ENCODE assay signal across 19 cellular contexts in the genomic region with DNA sequence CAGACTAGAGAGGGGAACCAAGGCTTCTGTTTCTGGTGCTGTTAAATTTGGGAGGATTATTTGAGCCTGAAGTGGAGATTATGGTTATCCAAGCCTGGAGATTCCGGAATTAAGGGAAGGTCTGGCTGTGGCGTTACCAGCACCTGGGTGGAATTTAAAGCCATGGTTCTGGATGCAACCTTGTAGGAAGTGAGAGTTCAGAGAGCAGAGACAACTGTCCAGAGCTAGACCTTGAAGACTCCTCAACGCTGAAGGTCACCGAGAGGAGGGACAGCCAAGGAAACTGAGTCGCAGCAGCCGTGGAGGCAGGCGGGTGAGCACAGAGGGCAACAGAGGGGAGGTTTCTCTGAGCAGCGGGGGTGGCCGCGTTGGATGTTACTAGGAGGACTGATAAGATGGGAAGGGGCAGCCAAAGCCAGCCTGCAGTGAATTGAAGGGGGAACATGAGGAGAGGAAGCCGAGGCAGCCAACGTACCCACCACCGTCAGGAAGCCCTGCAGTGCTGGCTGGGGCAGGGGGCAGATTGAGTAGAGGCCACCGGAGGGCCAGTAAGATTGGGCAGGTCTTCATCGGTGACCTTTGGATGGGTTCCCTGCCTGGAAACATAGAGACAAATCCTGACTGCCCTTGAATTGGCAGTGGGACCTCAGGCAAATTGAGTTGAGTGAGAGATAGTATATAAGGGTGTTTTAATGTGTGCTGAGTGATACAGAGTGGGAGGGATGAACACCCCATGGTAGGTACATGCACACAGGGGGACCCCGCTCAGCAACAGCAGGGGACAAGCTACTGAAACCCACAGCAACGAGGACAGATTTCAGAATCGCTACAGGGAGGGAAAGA.
DNase-seq lines count a peak whose midpoint lies in the region; ATAC-seq and TF ChIP-seq lines count a peak whose summit lies in the region.
"Had no signal": no experiment of that assay in that cellular context is flagged by ENCODE, and none has a peak within 500 bp of the region (broad histone marks: within the 10 kb centered on the region; RNA-seq: fewer than 3 reads in every experiment).

No MANE protein-coding gene starts in this region.

- no peak for TF ChIP-seq CTCF in liver (IDR thresholded peaks at IDR 0.05; ENCODE audit: low read depth, low read length, missing input control)
- TF ChIP-seq CTCF in type B pancreatic cell (conservative IDR thresholded peaks at IDR 0.05), result no peak
- no peak for TF ChIP-seq CTCF in mesothelial cell of epicardium (IDR thresholded peaks at IDR 0.05; ENCODE audit: unreplicated experiment)
- TF ChIP-seq CTCF in dorsolateral prefrontal cortex (IDR thresholded peaks at IDR 0.05 in 54 of 56, conservative IDR thresholded peaks at IDR 0.05 in 2 of 56; ENCODE audit: low read depth in 1 of 56, partially characterized antibody in 56 of 56), result no peak

- H3K4me3 ChIP-seq in liver (ENCODE audit: low read depth in 1 of 3, low read length in 3 of 3), result peak overlapping the region in 1 of 3 donors; percentile 7
- no peak overlapping the region for H3K4me3 ChIP-seq in dorsolateral prefrontal cortex
- H3K4me3 ChIP-seq: K562 had no signal

- H3K9me3 ChIP-seq in T-helper 17 cell (ENCODE audit: control insufficient read depth, low read length, poor library complexity, severe bottlenecking), result no peaks in the 10 kb centered on the region
- H3K9me3 ChIP-seq in liver (ENCODE audit: control insufficient read depth in 4 of 4, low read length in 3 of 4), result no peaks in the 10 kb centered on the region

- peak in 1 of 2 donors; percentile 17 for TF ChIP-seq RAD21 in liver (IDR thresholded peaks at IDR 0.05)

- H3K27me3 Mint-ChIP-seq in T-helper 17 cell (peaks cover 51% of the 10 kb centered on the region), type B pancreatic cell (peaks cover 3% of the 10 kb centered on the region), mesothelial cell of epicardium (ENCODE audit: low read depth) (no peaks in the 10 kb centered on the region)

- H3K4me1 ChIP-seq in liver (ENCODE audit: control insufficient read depth in 4 of 4, insufficient read depth in 4 of 4, low read length in 3 of 4), result peaks cover 20 to 59% (median 55%) of the 10 kb centered on the region in 4 donors

- 66% methylated on average over 18 of the region's 18 CpGs for WGBS in liver

- peaks cover 10% of the 10 kb centered on the region for H3K36me3 Mint-ChIP-seq in T-helper 17 cell (ENCODE audit: low read depth)
- H3K36me3 Mint-ChIP-seq in type B pancreatic cell, result no peaks in the 10 kb centered on the region
- H3K36me3 Mint-ChIP-seq in mesothelial cell of epicardium, result no peaks in the 10 kb centered on the region
- H3K36me3 Mint-ChIP-seq: WTC11 had no signal

- peak; percentile 39 for ATAC-seq in HG02852 (IDR thresholded peaks at IDR 0.05; ENCODE audit: unreplicated experiment)
- ATAC-seq in T-helper 17 cell, result no peak
- ATAC-seq: esophagus mucosa, left ventricle myocardium superior, WTC11 had no signal

- intact Hi-C loops in dorsolateral prefrontal cortex (cut with DNase I), result no loop called here

- no peak for DNase-seq in T-helper 17 cell
- no peak for DNase-seq in type B pancreatic cell (ENCODE audit: extremely low spot score, unreplicated experiment)
- DNase-seq in mesothelial cell of epicardium (ENCODE audit: low spot score in 2 of 2, unreplicated experiment in 2 of 2), result no peak
- DNase-seq in effector CD4-positive, alpha-beta T cell, result no peak
- no peak for DNase-seq in dorsolateral prefrontal cortex
- DNase-seq: activated effector memory CD4-positive, alpha-beta T cell treated with anti-CD3 and anti-CD28 coated beads, Interleukin-2, amount 50 U/mL, for 16 hours; amniotic stem cell; caudate nucleus; left ventricle myocardium superior; NCI-H2029; NCI-H510A; substantia nigra; T-helper 1 cell had no signal

- peaks cover 12% of the 10 kb centered on the region for H3K4me1 Mint-ChIP-seq in T-helper 17 cell
- H3K4me1 Mint-ChIP-seq in type B pancreatic cell (ENCODE audit: unreplicated experiment), result peaks cover 51% of the 10 kb centered on the region
- peaks cover 42% of the 10 kb centered on the region for H3K4me1 Mint-ChIP-seq in mesothelial cell of epicardium

- H3K27ac ChIP-seq in liver (ENCODE audit: low read depth in 1 of 2, low read length in 2 of 2) (peak overlapping the region; percentile 14 to 68), dorsolateral prefrontal cortex (no peak overlapping the region)
- H3K27ac ChIP-seq: parathyroid adenoma had no signal

- no peak overlapping the region for H3K9ac ChIP-seq in liver (ENCODE audit: low read depth in 1 of 2, low read length in 2 of 2)
- H3K9ac ChIP-seq: parathyroid adenoma had no signal

- no peaks in the 10 kb centered on the region for H3K27me3 ChIP-seq in liver (ENCODE audit: control insufficient read depth in 4 of 4, insufficient read depth in 4 of 4, low read length in 3 of 4)
- H3K27me3 ChIP-seq in dorsolateral prefrontal cortex, result peaks cover 0 to 7% (median 0%) of the 10 kb centered on the region in 45 donors

- H3K27ac Mint-ChIP-seq in T-helper 17 cell, result no peak overlapping the region
- H3K27ac Mint-ChIP-seq in type B pancreatic cell, result peak overlapping the region; percentile 25
- no peak overlapping the region for H3K27ac Mint-ChIP-seq in mesothelial cell of epicardium
- H3K27ac Mint-ChIP-seq: WTC11 had no signal

- H3K9me3 Mint-ChIP-seq in type B pancreatic cell, result peaks cover 4% of the 10 kb centered on the region
- H3K9me3 Mint-ChIP-seq in mesothelial cell of epicardium, result no peaks in the 10 kb centered on the region
- H3K9me3 Mint-ChIP-seq: WTC11 had no signal

- peak overlapping the region; percentile 31 for H3K4me3 Mint-ChIP-seq in T-helper 17 cell
- H3K4me3 Mint-ChIP-seq in type B pancreatic cell, result no peak overlapping the region
- H3K4me3 Mint-ChIP-seq in mesothelial cell of epicardium, result no peak overlapping the region
- H3K4me3 Mint-ChIP-seq: WTC11 had no signal

- H3K36me3 ChIP-seq in liver (ENCODE audit: control insufficient read depth in 4 of 4, insufficient read depth in 3 of 4, low read depth in 1 of 4, low read length in 3 of 4), result no peaks in the 10 kb centered on the region

TF ChIP-seq in liver, 16 proteins besides CTCF, POLR2A, EP300 and RAD21:
- TF ChIP-seq HNF4A (conservative IDR thresholded peaks at IDR 0.05) (peak; percentile 32 to 56), JUND (IDR thresholded peaks at IDR 0.05) (no peak), SP1 (IDR thresholded peaks at IDR 0.05) (peak; percentile 38), NR2F2 (IDR thresholded peaks at IDR 0.05) (no peak)

Comparison
In these comparisons a context has a peak if more than half of its experiments do, and no peak if none do; other contexts are left out.
1. H3K27ac ChIP-seq: peak in liver (2 of 2); none in dorsolateral prefrontal cortex (0 of 59).